In the genomic region with DNA sequence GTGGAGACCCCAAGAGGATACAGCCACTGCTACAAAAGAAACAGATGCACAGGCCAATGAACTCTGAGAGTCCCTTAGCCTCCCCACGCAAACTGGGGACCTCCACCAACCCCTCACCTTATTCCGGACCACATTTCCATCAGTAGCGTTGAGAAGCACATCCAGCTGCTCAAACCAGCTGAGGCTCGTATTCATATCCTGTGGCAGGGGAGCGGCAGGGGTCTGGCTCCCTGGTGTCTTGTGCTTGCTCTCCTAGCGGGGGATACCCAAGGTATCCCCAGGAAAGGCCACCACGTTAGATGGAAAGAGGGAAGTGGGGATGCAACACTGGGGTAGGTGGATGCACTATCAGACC, we compare ENCODE assay signal across 8 cellular contexts. TPM values are rescaled to one million over a fixed set of nuclear protein-coding genes. Genes with fewer than 3 reads are reported as not detected.
DNase-seq lines count a peak whose midpoint lies in the region; ATAC-seq, FAIRE-seq and TF ChIP-seq lines count a peak whose summit lies in the region.

No MANE protein-coding gene starts in this region.

- H2BK12ac ChIP-seq in H1 (ENCODE audit: low read depth, low read length), result no peak overlapping the region

- peak overlapping the region; percentile 61 for H3K4ac ChIP-seq in H1 (replicated peaks; ENCODE audit: insufficient read length, low read depth, low read length)

- CTCF ChIA-PET in H1 (lab: Charles Lee; ENCODE audit: partially characterized antibody) (interaction anchor here (0.7 to 2.8 kb wide), 5 partner anchors 43 to 196 kb away, joined by 3 to 9 read pairs (median 4); no protein-coding TSS in a partner anchor), HEK293T (lab: Yijun Ruan, JAX) (interaction anchor here (0.9 to 1.5 kb wide), 3 partner anchors 87 to 192 kb away, joined by 3 to 4 read pairs (median 4); no protein-coding TSS in a partner anchor)

- H3K56ac ChIP-seq in H1 (replicated peaks; ENCODE audit: insufficient read length, low read depth, low read length), result peak overlapping the region; percentile 1

- H3K79me1 ChIP-seq in H1 (ENCODE audit: low read depth, low read length), result no peaks in the 10 kb centered on the region

- peak; percentile 74 for DNase-seq in activated CD4-positive, alpha-beta T cell treated with anti-CD3 and anti-CD28 coated beads, Interleukin-2, amount 10 ng/mL, durations not matched to agents 24 days and 14 days
- no peak for DNase-seq in activated CD4-positive, alpha-beta T cell treated with anti-CD3 and anti-CD28 coated beads for 4 hours
- peak; percentile 62 for DNase-seq in NCI-H69 (lab: John Stamatoyannopoulos, UW)
- no peak for DNase-seq in H1 (ENCODE audit: low read depth in 1 of 2, low spot score in 2 of 2)
- DNase-seq in neural progenitor cell (ENCODE audit: low spot score), result no peak
- no peak for DNase-seq in HEK293T (ENCODE audit: extremely low spot score)
- no peak for DNase-seq in effector CD8-positive, alpha-beta T cell (lab: John Stamatoyannopoulos, UW)

- no peak for FAIRE-seq in H1 (lab: Jason Lieb, UNC)

- no peak overlapping the region for H2AK5ac ChIP-seq in H1 (ENCODE audit: low read depth, low read length)

- H3K27me3 ChIP-seq in H1 (replicated peaks in 1 of 4; ENCODE audit: control insufficient read depth in 3 of 4, extremely low read depth in 1 of 4, insufficient read depth in 3 of 4, low read length in 3 of 4) (no peaks in the 10 kb centered on the region), neural progenitor cell (no peaks in the 10 kb centered on the region)

- H4K20me1 ChIP-seq in H1 (replicated peaks in 1 of 2; ENCODE audit: control insufficient read depth in 1 of 2, insufficient read depth in 2 of 2, low read length in 2 of 2), result no peaks in the 10 kb centered on the region
- no peaks in the 10 kb centered on the region for H4K20me1 ChIP-seq in neural progenitor cell (ENCODE audit: low read depth)

- peak overlapping the region; percentile 24 for H4K5ac ChIP-seq in H1 (ENCODE audit: insufficient read length, low read depth, low read length)

- H3K4me3 Mint-ChIP-seq in activated CD4-positive, alpha-beta T cell treated with anti-CD3 and anti-CD28 coated beads, Interleukin-2, amount 10 ng/mL, durations not matched to agents 24 days and 14 days, result peak overlapping the region; percentile 95
- peak overlapping the region; percentile 93 for H3K4me3 Mint-ChIP-seq in neural progenitor cell

- peak overlapping the region; percentile 87; the same call in 1 of the 2 replicates for H4K8ac ChIP-seq in H1 (ENCODE audit: extremely low read depth, insufficient read depth, low read length)

- ATAC-seq in GM18517 (IDR thresholded peaks at IDR 0.05; ENCODE audit: unreplicated experiment), result no peak

- intact Hi-C loops in activated CD4-positive, alpha-beta T cell treated with anti-CD3 and anti-CD28 coated beads, Interleukin-2, amount 10 ng/mL, durations not matched to agents 24 days and 14 days (cut with micrococcal nuclease), result loop anchor here (10.0 kb wide), 2 partner anchors 665 to 695 kb away; a partner anchor contains a TSS

- H3K18ac ChIP-seq in H1 (ENCODE audit: extremely low read depth, low read length), result peak overlapping the region; percentile 48; the same call in 1 of the 2 replicates

- peaks cover 17% of the 10 kb centered on the region for H3F3A ChIP-seq in neural progenitor cell (ENCODE audit: low read depth)

- H3K4me1 ChIP-seq in H1 (replicated peaks in 1 of 4; ENCODE audit: control insufficient read depth in 3 of 4, insufficient read depth in 4 of 4, low read length in 3 of 4) (peaks cover 0 to 10% (median 3%) of the 10 kb centered on the region in 4 experiments; a peak in 6 of 7 replicates), neural progenitor cell (peaks cover 16% of the 10 kb centered on the region)

- H3K23me2 ChIP-seq in H1 (ENCODE audit: low read depth, low read length), result peaks cover 4% of the 10 kb centered on the region

- peak overlapping the region; percentile 83 for H2BK5ac ChIP-seq in H1 (ENCODE audit: low read depth, low read length)

- POLR2A ChIA-PET in H1 (lab: Charles Lee; ENCODE audit: partially characterized antibody) (interaction anchor here (0.6 to 16.2 kb wide), 18 partner anchors 8 to 724 kb away, joined by 3 to 429 read pairs (median 12); a partner anchor contains a TSS), HEK293T (lab: Yijun Ruan, JAX) (interaction anchor here (0.8 to 3.4 kb wide), 16 partner anchors 9 to 724 kb away, joined by 3 to 36 read pairs (median 6); a partner anchor contains a TSS)

- WGBS in H1 (ENCODE audit: extremely low coverage in 1 of 2, insufficient coverage in 1 of 2, insufficient read length in 1 of 2, insufficient replicate concordance in 2 of 2, low coverage in 1 of 2, low lambda C conversion rate in 2 of 2, missing lambda C conversion rate in 1 of 2), 2 experiments, result 12% methylated on average over 7 of the region's 7 CpGs; no CpG with 5 or more reads in 1 of the 2 experiments

- no peaks in the 10 kb centered on the region for H3K27me3 Mint-ChIP-seq in activated CD4-positive, alpha-beta T cell treated with anti-CD3 and anti-CD28 coated beads, Interleukin-2, amount 10 ng/mL, durations not matched to agents 24 days and 14 days
- H3K27me3 Mint-ChIP-seq in neural progenitor cell (ENCODE audit: insufficient read depth, low read depth), result peaks cover 9% of the 10 kb centered on the region

- no peak overlapping the region for H2BK120ac ChIP-seq in H1 (replicated peaks; ENCODE audit: low read depth, low read length)

- H3K4me2 ChIP-seq in H1 (ENCODE audit: insufficient read depth in 1 of 2, low read depth in 2 of 2, low read length in 2 of 2) (peak overlapping the region; percentile 84), neural progenitor cell (peak overlapping the region; percentile 86)

- H3K4me3 ChIP-seq in H1 (ENCODE audit: extremely low read depth in 1 of 4, insufficient read depth in 2 of 4, low read depth in 3 of 4, low read length in 4 of 4), result peak overlapping the region; percentile 65 to 86 (median 72)
- H3K4me3 ChIP-seq in neural progenitor cell, result peak overlapping the region; percentile 60

- H3K27ac Mint-ChIP-seq in activated CD4-positive, alpha-beta T cell treated with anti-CD3 and anti-CD28 coated beads, Interleukin-2, amount 10 ng/mL, durations not matched to agents 24 days and 14 days, result peak overlapping the region; percentile 90
- H3K27ac Mint-ChIP-seq in neural progenitor cell, result no peak overlapping the region

- no peak overlapping the region for H3K14ac ChIP-seq in H1 (ENCODE audit: insufficient read length)

- peaks cover 6% of the 10 kb centered on the region for H3K36me3 Mint-ChIP-seq in activated CD4-positive, alpha-beta T cell treated with anti-CD3 and anti-CD28 coated beads, Interleukin-2, amount 10 ng/mL, durations not matched to agents 24 days and 14 days (ENCODE audit: low read depth)
- peaks cover 1% of the 10 kb centered on the region for H3K36me3 Mint-ChIP-seq in neural progenitor cell

- H2AFZ ChIP-seq in H1 (ENCODE audit: low read length), result peak overlapping the region; percentile 94
- peak overlapping the region; percentile 89 for H2AFZ ChIP-seq in neural progenitor cell (replicated peaks)

- TF ChIP-seq CTCF in H1 (IDR thresholded peaks at IDR 0.05; ENCODE audit: control extremely low read depth in 1 of 3, insufficient read depth in 1 of 3, low read depth in 1 of 3, low read length in 3 of 3), result no peak
- TF ChIP-seq CTCF in neural progenitor cell (IDR thresholded peaks at IDR 0.05), result no peak

- H4K91ac ChIP-seq in H1 (replicated peaks; ENCODE audit: insufficient read length, low read length), result peak overlapping the region; percentile 63

- no peak for TF ChIP-seq EP300 in H1 (IDR thresholded peaks at IDR 0.05; ENCODE audit: borderline replicate concordance in 1 of 2, low read depth in 2 of 2, low read length in 2 of 2)

- TF ChIP-seq POLR2A in H1 (IDR thresholded peaks at IDR 0.05; ENCODE audit: control extremely low read depth in 1 of 2, low read depth in 2 of 2, low read length in 2 of 2), result no peak

- H3K23ac ChIP-seq in H1 (ENCODE audit: insufficient read length), result no peak overlapping the region

- H3K79me2 ChIP-seq in H1 (ENCODE audit: control insufficient read depth in 1 of 2, insufficient read depth in 2 of 2, low read length in 2 of 2) (peaks cover 0 to 13% of the 10 kb centered on the region in 2 experiments; a peak in 2 of 4 replicates), neural progenitor cell (ENCODE audit: low read depth) (peaks cover 9% of the 10 kb centered on the region)

- H3K4me1 Mint-ChIP-seq in activated CD4-positive, alpha-beta T cell treated with anti-CD3 and anti-CD28 coated beads, Interleukin-2, amount 10 ng/mL, durations not matched to agents 24 days and 14 days, result peaks cover 30% of the 10 kb centered on the region
- peaks cover 26% of the 10 kb centered on the region for H3K4me1 Mint-ChIP-seq in neural progenitor cell

- H3K9me3 ChIP-seq in H1 (ENCODE audit: insufficient read depth in 2 of 2, low read depth in 1 of 2, low read length in 1 of 2), result peaks cover 0 to 10% of the 10 kb centered on the region in 2 experiments; a peak in 2 of 4 replicates
- no peaks in the 10 kb centered on the region for H3K9me3 ChIP-seq in neural progenitor cell (ENCODE audit: low read depth)

- no peak for TF ChIP-seq RAD21 in H1 (IDR thresholded peaks at IDR 0.05 in 1 of 2, conservative IDR thresholded peaks at IDR 0.05 in 1 of 2; ENCODE audit: low read depth in 2 of 2, low read length in 2 of 2)

- no peak overlapping the region for H2BK20ac ChIP-seq in H1 (ENCODE audit: low read length)

- H2BK15ac ChIP-seq in H1 (ENCODE audit: low read length), result peak overlapping the region; percentile 99

- H3K9ac ChIP-seq in H1 (replicated peaks in 1 of 4; ENCODE audit: extremely low read depth in 1 of 4, low read depth in 3 of 4, low read length in 3 of 4) (peak overlapping the region in 3 of 4 experiments; percentile 55 to 83 (median 65); a peak in 6 of 7 replicates), neural progenitor cell (no peak overlapping the region)

- H3K9me3 Mint-ChIP-seq in activated CD4-positive, alpha-beta T cell treated with anti-CD3 and anti-CD28 coated beads, Interleukin-2, amount 10 ng/mL, durations not matched to agents 24 days and 14 days, result no peaks in the 10 kb centered on the region
- peaks cover 8% of the 10 kb centered on the region for H3K9me3 Mint-ChIP-seq in neural progenitor cell

- no peak overlapping the region for H3K27ac ChIP-seq in H1 (ENCODE audit: low read depth, low read length)
- no peak overlapping the region for H3K27ac ChIP-seq in neural progenitor cell

- no peaks in the 10 kb centered on the region for H3K36me3 ChIP-seq in H1 (ENCODE audit: control insufficient read depth in 2 of 4, insufficient read depth in 4 of 4, low read length in 3 of 4)
- no peaks in the 10 kb centered on the region for H3K36me3 ChIP-seq in neural progenitor cell

RNA-seq across cellular contexts. Expression of a gene that starts 0.5 kb away (rescaled TPM):
- 2.5 TPM in 2 replicates for total RNA-seq in activated CD4-positive, alpha-beta T cell treated with anti-CD3 and anti-CD28 coated beads, Interleukin-2, amount 10 ng/mL, durations not matched to agents 24 days and 14 days
- 3.7 and 3.8 TPM in 2 replicates for total RNA-seq in H1 (2021; fragmentation: NEBNext Ultra II Directional; extraction: Animal tissue kit (Norgen Biotek cat#: 25700))
- 5.0 and 6.0 TPM in 2 replicates for polyA plus RNA-seq in H1 (2011; rRNA removed)
- 4.8 TPM for polyA plus RNA-seq in H1 (2011; cell fraction: cytosol; rRNA removed)
- 5.4 TPM for polyA plus RNA-seq in H1 (2011; cell fraction: nucleus; rRNA removed)
- polyA plus RNA-seq in H1 (2012, experiment 1 of 2), result 3.8 to 5.2 TPM (median 4.3 TPM) in 4 replicates
- polyA plus RNA-seq in H1 (2012, experiment 2 of 2), result 2.7 TPM
- 2.9 TPM for polyA plus RNA-seq in H1 (2013, experiment 1 of 2)
- 2.8 TPM for polyA plus RNA-seq in H1 (2013, experiment 2 of 2)
- 5.8 and 6.9 TPM in 2 replicates for polyA minus RNA-seq in H1 (2011; rRNA and poly(A)+ RNA removed)
- 2.8 TPM for polyA minus RNA-seq in H1 (2011; cell fraction: cytosol; rRNA and poly(A)+ RNA removed)
- 3.4 TPM for polyA minus RNA-seq in H1 (2011; cell fraction: nucleus; rRNA and poly(A)+ RNA removed)
- total RNA-seq in neural progenitor cell (ENCODE audit: low replicate concordance), result 1.7 TPM in 2 replicates

RNA-seq across cellular contexts. Expression of a gene that starts 0.7 kb away (rescaled TPM):
- 9.2 and 9.9 TPM in 2 replicates for total RNA-seq in activated CD4-positive, alpha-beta T cell treated with anti-CD3 and anti-CD28 coated beads, Interleukin-2, amount 10 ng/mL, durations not matched to agents 24 days and 14 days
- 7.3 and 9.8 TPM in 2 replicates for total RNA-seq in H1 (2021; fragmentation: NEBNext Ultra II Directional; extraction: Animal tissue kit (Norgen Biotek cat#: 25700))
- 11.1 and 11.2 TPM in 2 replicates for polyA plus RNA-seq in H1 (2011; rRNA removed)
- 7.3 TPM for polyA plus RNA-seq in H1 (2011; cell fraction: cytosol; rRNA removed)
- 9.6 TPM for polyA plus RNA-seq in H1 (2011; cell fraction: nucleus; rRNA removed)
- polyA plus RNA-seq in H1 (2012, experiment 1 of 2), result 7.1 to 12.7 TPM (median 9.3 TPM) in 4 replicates
- 6.4 TPM for polyA plus RNA-seq in H1 (2012, experiment 2 of 2)
- 7.6 TPM for polyA plus RNA-seq in H1 (2013, experiment 1 of 2)
- 9.0 TPM for polyA plus RNA-seq in H1 (2013, experiment 2 of 2)
- polyA minus RNA-seq in H1 (2011; rRNA and poly(A)+ RNA removed), result 13.9 and 21.2 TPM in 2 replicates
- 7.6 TPM for polyA minus RNA-seq in H1 (2011; cell fraction: cytosol; rRNA and poly(A)+ RNA removed)
- 9.5 TPM for polyA minus RNA-seq in H1 (2011; cell fraction: nucleus; rRNA and poly(A)+ RNA removed)
- total RNA-seq in neural progenitor cell (ENCODE audit: low replicate concordance), result 3.1 and 5.8 TPM in 2 replicates

RNA-seq across cellular contexts. Expression of a gene that starts 8.4 kb away (rescaled TPM):
- total RNA-seq in activated CD4-positive, alpha-beta T cell treated with anti-CD3 and anti-CD28 coated beads, Interleukin-2, amount 10 ng/mL, durations not matched to agents 24 days and 14 days, result 1.7 and 2.6 TPM in 2 replicates
- 10.9 and 12.6 TPM in 2 replicates for total RNA-seq in H1 (2021; fragmentation: NEBNext Ultra II Directional; extraction: Animal tissue kit (Norgen Biotek cat#: 25700))
- 10.0 and 10.8 TPM in 2 replicates for polyA plus RNA-seq in H1 (2011; rRNA removed)
- 12.9 TPM for polyA plus RNA-seq in H1 (2011; cell fraction: cytosol; rRNA removed)
- 17.3 TPM for polyA plus RNA-seq in H1 (2011; cell fraction: nucleus; rRNA removed)
- 9.6 to 11.7 TPM (median 10.3 TPM) in 4 replicates for polyA plus RNA-seq in H1 (2012, experiment 1 of 2)
- 9.4 TPM for polyA plus RNA-seq in H1 (2012, experiment 2 of 2)
- polyA plus RNA-seq in H1 (2013, experiment 1 of 2), result 5.1 TPM
- 5.2 TPM for polyA plus RNA-seq in H1 (2013, experiment 2 of 2)
- polyA minus RNA-seq in H1 (2011; rRNA and poly(A)+ RNA removed), result 16.6 and 18.3 TPM in 2 replicates
- 10.1 TPM for polyA minus RNA-seq in H1 (2011; cell fraction: cytosol; rRNA and poly(A)+ RNA removed)
- polyA minus RNA-seq in H1 (2011; cell fraction: nucleus; rRNA and poly(A)+ RNA removed), result 10.0 TPM
- 10.5 and 14.9 TPM in 2 replicates for total RNA-seq in neural progenitor cell (ENCODE audit: low replicate concordance)

RNA-seq across cellular contexts. Expression of a gene that starts 22.3 kb away (rescaled TPM):
- total RNA-seq in activated CD4-positive, alpha-beta T cell treated with anti-CD3 and anti-CD28 coated beads, Interleukin-2, amount 10 ng/mL, durations not matched to agents 24 days and 14 days, result 682 and 710 TPM in 2 replicates
- total RNA-seq in H1 (2021; fragmentation: NEBNext Ultra II Directional; extraction: Animal tissue kit (Norgen Biotek cat#: 25700)), result 1,354 and 1,418 TPM in 2 replicates
- 611 and 1,165 TPM in 2 replicates for polyA plus RNA-seq in H1 (2011; rRNA removed)
- 1,073 TPM for polyA plus RNA-seq in H1 (2011; cell fraction: cytosol; rRNA removed)
- polyA plus RNA-seq in H1 (2011; cell fraction: nucleus; rRNA removed), result 289 TPM
- polyA plus RNA-seq in H1 (2012, experiment 1 of 2), result 1,250 to 1,913 TPM (median 1,350 TPM) in 4 replicates
- 731 TPM for polyA plus RNA-seq in H1 (2012, experiment 2 of 2)
- polyA plus RNA-seq in H1 (2013, experiment 1 of 2), result 1,094 TPM
- 1,165 TPM for polyA plus RNA-seq in H1 (2013, experiment 2 of 2)
- 624 and 694 TPM in 2 replicates for polyA minus RNA-seq in H1 (2011; rRNA and poly(A)+ RNA removed)
- polyA minus RNA-seq in H1 (2011; cell fraction: cytosol; rRNA and poly(A)+ RNA removed), result 277 TPM
- 228 TPM for polyA minus RNA-seq in H1 (2011; cell fraction: nucleus; rRNA and poly(A)+ RNA removed)
- total RNA-seq in neural progenitor cell (ENCODE audit: low replicate concordance), result 477 and 653 TPM in 2 replicates

RNA-seq across cellular contexts. Expression of a gene that starts 51.2 kb away (rescaled TPM):
- total RNA-seq in activated CD4-positive, alpha-beta T cell treated with anti-CD3 and anti-CD28 coated beads, Interleukin-2, amount 10 ng/mL, durations not matched to agents 24 days and 14 days, result 193 and 199 TPM in 2 replicates
- total RNA-seq in H1 (2021; fragmentation: NEBNext Ultra II Directional; extraction: Animal tissue kit (Norgen Biotek cat#: 25700)), result 334 and 344 TPM in 2 replicates
- polyA plus RNA-seq in H1 (2011; rRNA removed), result 399 and 435 TPM in 2 replicates
- polyA plus RNA-seq in H1 (2011; cell fraction: cytosol; rRNA removed), result 455 TPM
- 500 TPM for polyA plus RNA-seq in H1 (2011; cell fraction: nucleus; rRNA removed)
- 273 to 514 TPM (median 449 TPM) in 4 replicates for polyA plus RNA-seq in H1 (2012, experiment 1 of 2)
- polyA plus RNA-seq in H1 (2012, experiment 2 of 2), result 457 TPM
- 245 TPM for polyA plus RNA-seq in H1 (2013, experiment 1 of 2)
- 249 TPM for polyA plus RNA-seq in H1 (2013, experiment 2 of 2)
- polyA minus RNA-seq in H1 (2011; rRNA and poly(A)+ RNA removed), result 363 and 374 TPM in 2 replicates
- polyA minus RNA-seq in H1 (2011; cell fraction: cytosol; rRNA and poly(A)+ RNA removed), result 211 TPM
- polyA minus RNA-seq in H1 (2011; cell fraction: nucleus; rRNA and poly(A)+ RNA removed), result 181 TPM
- total RNA-seq in neural progenitor cell (ENCODE audit: low replicate concordance), result 129 and 167 TPM in 2 replicates

Comparison
In these comparisons a context has a peak if more than half of its experiments do, and no peak if none do; other contexts are left out.
1. DNase-seq: peak in activated CD4-positive, alpha-beta T cell treated with anti-CD3 and anti-CD28 coated beads, Interleukin-2, amount 10 ng/mL, durations not matched to agents 24 days and 14 days (single experiment) and NCI-H69 (single experiment); none in activated CD4-positive, alpha-beta T cell treated with anti-CD3 and anti-CD28 coated beads for 4 hours (0 of 2), H1 (0 of 2), neural progenitor cell (single experiment), HEK293T (single experiment) and effector CD8-positive, alpha-beta T cell (single experiment).